ENCODE assay signal across 7 cellular contexts in genomic region chr3:122868322-122868721, GRCh38.
"Had no signal": no experiment of that assay in that cellular context is flagged by ENCODE, and none has a peak within 500 bp of the region (broad histone marks: within the 10 kb centered on the region; RNA-seq: fewer than 3 reads in every experiment).

No MANE protein-coding gene starts in this region.

- H3K4me3 ChIP-seq: GM23248, HAP-1 had no signal

- H3K9ac ChIP-seq: GM23248 had no signal

- H3K9me3 ChIP-seq: HAP-1 had no signal

- FAIRE-seq: HepG2 had no signal

- H3K36me3 ChIP-seq: HAP-1 had no signal

- H3K27ac ChIP-seq: GM23248, HL-60 had no signal

- H2AFZ ChIP-seq: GM23248 had no signal

- DNase-seq: GM23248, GOT3, H7, HFFc6 had no signal

- H3K4me1 ChIP-seq: HAP-1 had no signal
